In genomic region chr2:230327418-230328154, GRCh38 we compare ENCODE assay signal across 8 cellular contexts. TPM values are rescaled to one million over a fixed set of nuclear protein-coding genes. Genes with fewer than 3 reads are reported as not detected.
DNase-seq lines count a peak whose midpoint lies in the region; ATAC-seq lines count a peak whose summit lies in the region.

No MANE protein-coding gene starts in this region.

- peak overlapping the region; percentile 98 for H3K27ac Mint-ChIP-seq in central memory CD8-positive, alpha-beta T cell (ENCODE audit: low read depth)
- peak overlapping the region; percentile 95 to 100 (median 99) for H3K27ac Mint-ChIP-seq in naive thymus-derived CD8-positive, alpha-beta T cell

- peak overlapping the region; percentile 98 for H3K4me3 Mint-ChIP-seq in central memory CD8-positive, alpha-beta T cell
- H3K4me3 Mint-ChIP-seq in naive thymus-derived CD8-positive, alpha-beta T cell, result peak overlapping the region; percentile 86 to 99 (median 96)

- no peaks in the 10 kb centered on the region for H3K9me3 Mint-ChIP-seq in central memory CD8-positive, alpha-beta T cell
- no peaks in the 10 kb centered on the region for H3K9me3 Mint-ChIP-seq in naive thymus-derived CD8-positive, alpha-beta T cell

- H3K36me3 Mint-ChIP-seq in central memory CD8-positive, alpha-beta T cell (ENCODE audit: insufficient read depth), result peaks cover 31% of the 10 kb centered on the region
- peaks cover 6 to 36% (median 13%) of the 10 kb centered on the region in 3 donors for H3K36me3 Mint-ChIP-seq in naive thymus-derived CD8-positive, alpha-beta T cell

- H3K27me3 Mint-ChIP-seq in central memory CD8-positive, alpha-beta T cell, result no peaks in the 10 kb centered on the region
- no peaks in the 10 kb centered on the region for H3K27me3 Mint-ChIP-seq in naive thymus-derived CD8-positive, alpha-beta T cell

- H3K4me1 Mint-ChIP-seq in central memory CD8-positive, alpha-beta T cell, result peaks cover 72% of the 10 kb centered on the region
- H3K4me1 Mint-ChIP-seq in naive thymus-derived CD8-positive, alpha-beta T cell, result peaks cover 48 to 88% (median 83%) of the 10 kb centered on the region in 4 donors

- ATAC-seq in GM18511 (IDR thresholded peaks at IDR 0.05; ENCODE audit: unreplicated experiment) (peak; percentile 72), HG02571 (IDR thresholded peaks at IDR 0.05; ENCODE audit: unreplicated experiment) (peak; percentile 59)
- peak; percentile 20 for ATAC-seq in central memory CD8-positive, alpha-beta T cell (replicated peaks; ENCODE audit: extremely low read depth, poor library complexity, severe bottlenecking)
- ATAC-seq in naive thymus-derived CD8-positive, alpha-beta T cell, result peak; percentile 7 to 19

- DNase-seq in NCI-H2081 (lab: John Stamatoyannopoulos, UW) (peak; percentile 35 to 81), globus pallidus (ENCODE audit: low spot score) (no peak), SHP77 (lab: John Stamatoyannopoulos, UW) (no peak), hippocampal formation (lab: John Stamatoyannopoulos, UW) (no peak)
- DNase-seq in central memory CD8-positive, alpha-beta T cell (ENCODE audit: low spot score in 2 of 2), result no peak
- no peak for DNase-seq in naive thymus-derived CD8-positive, alpha-beta T cell

- POLR2A ChIA-PET in naive thymus-derived CD8-positive, alpha-beta T cell (lab: Charles Lee), result interaction anchor here (0.6 to 4.0 kb wide), 14 partner anchors 9 to 1350 kb away, joined by 3 to 36 read pairs (median 4); partner anchors contain the start of genes SP100 and SP110

RNA-seq across cellular contexts. Expression of gene SP140L, which starts 0.6 kb away (rescaled TPM):
- total RNA-seq in naive thymus-derived CD8-positive, alpha-beta T cell, result 10 to 100 TPM; 91.6 to 91.7 TPM
- polyA plus RNA-seq in naive thymus-derived CD8-positive, alpha-beta T cell, result 10 to 100 TPM; 25.3 to 43.1 (median 28.9) TPM

Comparison
In these comparisons a context has a peak if more than half of its experiments do, and no peak if none do; other contexts are left out.
1. ATAC-seq: peak in every context shown above with its lines; median percentile 72 in GM18511; 59 in HG02571; 20 in central memory CD8-positive, alpha-beta T cell; 13 in naive thymus-derived CD8-positive, alpha-beta T cell.
2. DNase-seq: peak in NCI-H2081 (2 of 2); none in central memory CD8-positive, alpha-beta T cell (0 of 2), naive thymus-derived CD8-positive, alpha-beta T cell (0 of 10), globus pallidus (single experiment), SHP77 (0 of 2) and hippocampal formation (0 of 2).